34 cellular contexts compared by ENCODE assay signal in the genomic region with DNA sequence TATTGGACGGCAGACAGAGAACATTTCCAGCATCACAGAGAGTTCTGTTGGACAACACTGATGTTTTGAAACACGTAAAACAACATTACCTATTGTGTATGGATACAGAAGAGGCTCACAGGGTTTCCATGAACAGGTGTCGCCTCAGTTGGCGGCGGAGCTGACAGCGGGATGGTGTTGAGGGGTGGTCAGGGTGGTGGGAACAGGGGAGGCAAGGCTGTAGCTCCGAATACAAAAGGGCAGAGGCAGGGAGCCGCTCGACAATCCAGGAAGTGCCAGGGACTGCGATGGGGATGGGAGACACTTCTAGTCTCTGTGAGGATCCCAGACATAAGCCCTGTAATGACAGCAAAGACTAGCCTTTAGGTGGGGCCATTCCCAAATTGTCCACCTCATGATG. TPM values are rescaled to one million over a fixed set of nuclear protein-coding genes. Genes with fewer than 3 reads are reported as not detected.
"Had no signal": no experiment of that assay in that cellular context is flagged by ENCODE, and none has a peak within 500 bp of the region (broad histone marks: within the 10 kb centered on the region; RNA-seq: fewer than 3 reads in every experiment).

No MANE protein-coding gene starts in this region.

- ATAC-seq: activated naive CD4-positive, alpha-beta T cell treated with anti-CD3 and anti-CD28 coated beads, Interleukin-2, amount 50 U/mL, for 72 hours; activated T-cell treated with anti-CD3 and anti-CD28 coated beads, Interleukin-2, amount 50 U/mL, for 72 hours; foreskin keratinocyte; gastrocnemius medialis; heart left ventricle; WTC11 had no signal

- H3K36me3 Mint-ChIP-seq: activated naive CD4-positive, alpha-beta T cell treated with anti-CD3 and anti-CD28 coated beads, Interleukin-2, amount 10 ng/mL, durations not matched to agents 7 days and 5 days; activated naive CD4-positive, alpha-beta T cell treated with anti-CD3 and anti-CD28 coated beads, Interleukin-2, amount 50 U/mL, for 72 hours; activated naive CD8-positive, alpha-beta T cell treated with anti-CD3 and anti-CD28 coated beads, Interleukin-2, amount 10 ng/mL, durations not matched to agents 7 days and 5 days; brain had no signal

- H3K4me1 Mint-ChIP-seq: brain; central memory CD8-positive, alpha-beta T cell; endodermal cell; WTC11 had no signal

- FAIRE-seq: TTC549 had no signal

- DNase-seq: activated CD4-positive, alpha-beta memory T cell treated with anti-CD3 and anti-CD28 coated beads, Interleukin-2, amount 10 ng/mL, durations not matched to agents 7 days and 5 days; activated CD4-positive, alpha-beta T cell treated with anti-CD3 and anti-CD28 coated beads for 1 hour; activated CD4-positive, alpha-beta T cell treated with anti-CD3 and anti-CD28 coated beads for 4 hours; activated CD4-positive, alpha-beta T cell treated with anti-CD3 and anti-CD28 coated beads, Interleukin-2, amount 10 ng/mL, durations not matched to agents 7 days and 5 days; activated CD4-positive, alpha-beta T cell treated with anti-CD3 and anti-CD28 coated beads, Interleukin-2, amount 50 U/mL, for 4 hours; activated CD8-positive, alpha-beta memory T cell treated with anti-CD3 and anti-CD28 coated beads, Interleukin-2, amount 50 U/mL, for 48 hours; activated gamma-delta T cell; activated naive CD4-positive, alpha-beta T cell; activated naive CD4-positive, alpha-beta T cell treated with anti-CD3 and anti-CD28 coated beads, Interleukin-2, amount 10 ng/mL, durations not matched to agents 7 days and 5 days; activated naive CD8-positive, alpha-beta T cell treated with anti-CD3 and anti-CD28 coated beads, Interleukin-2, amount 10 ng/mL, durations not matched to agents 7 days and 5 days; activated T-cell treated with anti-CD3 and anti-CD28 coated beads for 4 hours; activated T-cell treated with anti-CD3 and anti-CD28 coated beads, Interleukin-2, amount 50 U/mL, for 24 hours; activated T-cell treated with anti-CD3 and anti-CD28 coated beads, Interleukin-2, amount 50 U/mL, for 72 hours; dorsolateral prefrontal cortex; effector memory CD4-positive, alpha-beta T cell; foreskin keratinocyte; gastrocnemius medialis; glutamatergic neuron; heart left ventricle; T-helper 2 cell had no signal

- H3K4me1 ChIP-seq: ascending aorta, breast epithelium, esophagus muscularis mucosa, gastrocnemius medialis, heart left ventricle had no signal

- H3K27me3 ChIP-seq: ascending aorta, breast epithelium, cardiac muscle cell, dorsolateral prefrontal cortex, gastrocnemius medialis, heart left ventricle had no signal

- H3K36me3 ChIP-seq: ascending aorta, breast epithelium, cardiac muscle cell, esophagus muscularis mucosa, gastrocnemius medialis, heart left ventricle had no signal

- H3K27ac ChIP-seq: ascending aorta, breast epithelium, cardiac muscle cell, coronary artery, esophagus muscularis mucosa, foreskin keratinocyte, gastrocnemius medialis, heart left ventricle, VCaP had no signal

- H3K27ac Mint-ChIP-seq: activated CD4-positive, alpha-beta memory T cell treated with anti-CD3 and anti-CD28 coated beads, Interleukin-2, amount 10 ng/mL, durations not matched to agents 7 days and 5 days; activated CD4-positive, alpha-beta T cell treated with anti-CD3 and anti-CD28 coated beads, Interleukin-2, amount 10 ng/mL, durations not matched to agents 7 days and 5 days; activated naive CD4-positive, alpha-beta T cell treated with anti-CD3 and anti-CD28 coated beads, Interleukin-2, amount 10 ng/mL, durations not matched to agents 7 days and 5 days; activated naive CD8-positive, alpha-beta T cell treated with anti-CD3 and anti-CD28 coated beads, Interleukin-2, amount 10 ng/mL, durations not matched to agents 7 days and 5 days; activated T-cell treated with anti-CD3 and anti-CD28 coated beads, Interleukin-2, amount 50 U/mL, for 24 hours; activated T-cell treated with anti-CD3 and anti-CD28 coated beads, Interleukin-2, amount 50 U/mL, for 72 hours; brain; dendritic cell treated with granulocyte-macrophage colony-stimulating factor and Interleukin-4, amounts not matched to agents 40 ng/mL and 50 ng/mL, for 4 days; endodermal cell; WTC11 had no signal

- H3K4me3 ChIP-seq: ascending aorta, breast epithelium, cardiac muscle cell, coronary artery, dorsolateral prefrontal cortex, esophagus muscularis mucosa, gastrocnemius medialis, heart left ventricle had no signal

- H3K4me3 Mint-ChIP-seq: activated CD4-positive, alpha-beta memory T cell treated with anti-CD3 and anti-CD28 coated beads, Interleukin-2, amount 10 ng/mL, durations not matched to agents 7 days and 5 days; activated CD4-positive, alpha-beta T cell treated with anti-CD3 and anti-CD28 coated beads, Interleukin-2, amount 10 ng/mL, durations not matched to agents 7 days and 5 days; activated naive CD4-positive, alpha-beta T cell treated with anti-CD3 and anti-CD28 coated beads, Interleukin-2, amount 10 ng/mL, durations not matched to agents 7 days and 5 days; activated naive CD8-positive, alpha-beta T cell treated with anti-CD3 and anti-CD28 coated beads, Interleukin-2, amount 10 ng/mL, durations not matched to agents 7 days and 5 days; activated T-cell treated with anti-CD3 and anti-CD28 coated beads, Interleukin-2, amount 50 U/mL, for 24 hours; activated T-cell treated with anti-CD3 and anti-CD28 coated beads, Interleukin-2, amount 50 U/mL, for 72 hours; brain; central memory CD8-positive, alpha-beta T cell; dendritic cell treated with granulocyte-macrophage colony-stimulating factor and Interleukin-4, amounts not matched to agents 40 ng/mL and 50 ng/mL, for 4 days; endodermal cell; WTC11 had no signal

- H3K9me3 Mint-ChIP-seq: activated CD4-positive, alpha-beta memory T cell treated with anti-CD3 and anti-CD28 coated beads, Interleukin-2, amount 10 ng/mL, durations not matched to agents 7 days and 5 days; activated CD4-positive, alpha-beta T cell treated with anti-CD3 and anti-CD28 coated beads, Interleukin-2, amount 10 ng/mL, durations not matched to agents 7 days and 5 days; activated naive CD4-positive, alpha-beta T cell treated with anti-CD3 and anti-CD28 coated beads, Interleukin-2, amount 10 ng/mL, durations not matched to agents 7 days and 5 days; activated naive CD4-positive, alpha-beta T cell treated with anti-CD3 and anti-CD28 coated beads, Interleukin-2, amount 50 U/mL, for 72 hours; activated naive CD8-positive, alpha-beta T cell treated with anti-CD3 and anti-CD28 coated beads, Interleukin-2, amount 10 ng/mL, durations not matched to agents 7 days and 5 days; activated T-cell treated with anti-CD3 and anti-CD28 coated beads, Interleukin-2, amount 50 U/mL, for 24 hours; activated T-cell treated with anti-CD3 and anti-CD28 coated beads, Interleukin-2, amount 50 U/mL, for 72 hours; central memory CD8-positive, alpha-beta T cell; dendritic cell treated with granulocyte-macrophage colony-stimulating factor and Interleukin-4, amounts not matched to agents 40 ng/mL and 50 ng/mL, for 4 days had no signal

- H3K9me3 ChIP-seq: ascending aorta, breast epithelium, esophagus muscularis mucosa, gastrocnemius medialis, heart left ventricle had no signal

RNA-seq across cellular contexts. Expression of a gene that starts 14.5 kb away (rescaled TPM):
- total RNA-seq: cardiac muscle cell, endodermal cell, epithelial cell of proximal tubule, foreskin keratinocyte had no signal
